ENCODE assay signal across 37 cellular contexts in the genomic region with DNA sequence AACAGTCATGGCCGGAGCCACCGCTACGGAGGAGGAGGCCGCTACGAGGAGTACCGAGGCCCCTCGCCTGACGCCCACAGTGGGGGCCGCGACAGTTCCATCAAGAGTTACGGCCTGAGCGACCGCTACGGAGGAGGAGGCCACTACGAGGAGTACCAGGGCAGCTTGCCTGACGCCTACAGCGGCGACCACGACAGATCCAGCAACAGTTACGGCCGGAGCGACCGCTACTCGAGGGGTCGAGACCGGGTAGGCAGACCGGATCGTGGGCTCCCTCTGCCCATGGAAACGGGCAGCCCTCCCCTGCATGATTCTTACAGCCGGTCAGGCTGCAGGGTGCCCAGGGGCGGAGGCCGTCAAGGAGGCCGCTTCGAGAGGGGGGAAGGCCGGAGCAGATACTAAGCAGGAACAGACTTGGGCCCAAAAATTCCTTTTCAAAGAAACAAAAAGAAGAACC. TPM values are rescaled to one million over a fixed set of nuclear protein-coding genes. Genes with fewer than 3 reads are reported as not detected.
"Had no signal": no experiment of that assay in that cellular context is flagged by ENCODE, and none has a peak within 500 bp of the region (broad histone marks: within the 10 kb centered on the region; RNA-seq: fewer than 3 reads in every experiment).

No MANE protein-coding gene starts in this region.

- DNase-seq: Karpas-422, Kasumi-1, MG63, MM.1S, MV-4-11, NCI-H1048, NCI-H1092, NCI-H1092 treated with DMSO at 0.1 percent for 48 hours, NCI-H1105, NCI-H1105 treated with DMSO at 0.1 percent for 48 hours, NCI-H1417, NCI-H1417 treated with DMSO at 0.1 percent for 48 hours, NCI-H1436, NCI-H1436 treated with DMSO at 0.1 percent for 48 hours, NCI-H146, NCI-H1694, NCI-H1694 treated with DMSO at 0.1 percent for 48 hours, NCI-H187, NCI-H187 treated with DMSO at 0.1 percent for 48 hours, NCI-H1930, NCI-H2029, NCI-H2029 treated with DMSO at 0.1 percent for 48 hours, NCI-H2081, NCI-H2081 treated with DMSO at 0.1 percent for 48 hours, NCI-H2107, NCI-H2171, NCI-H2171 treated with DMSO at 0.1 percent for 48 hours, NCI-H2227 treated with DMSO at 0.1 percent for 48 hours, NCI-H226, NCI-H345, NCI-H446, NCI-H446 treated with DMSO at 0.1 percent for 48 hours, NCI-H510A had no signal

RNA-seq across cellular contexts. Expression of a gene that starts 3.1 kb away (rescaled TPM):
- total RNA-seq: LHCN-M2, M059J, MCF 10A, NCI-H460 had no signal

RNA-seq across cellular contexts. Expression of a gene that starts 41.6 kb away (rescaled TPM):
- total RNA-seq: LHCN-M2 had no signal
